ENCODE assay signal across 9 cellular contexts in the genomic region with DNA sequence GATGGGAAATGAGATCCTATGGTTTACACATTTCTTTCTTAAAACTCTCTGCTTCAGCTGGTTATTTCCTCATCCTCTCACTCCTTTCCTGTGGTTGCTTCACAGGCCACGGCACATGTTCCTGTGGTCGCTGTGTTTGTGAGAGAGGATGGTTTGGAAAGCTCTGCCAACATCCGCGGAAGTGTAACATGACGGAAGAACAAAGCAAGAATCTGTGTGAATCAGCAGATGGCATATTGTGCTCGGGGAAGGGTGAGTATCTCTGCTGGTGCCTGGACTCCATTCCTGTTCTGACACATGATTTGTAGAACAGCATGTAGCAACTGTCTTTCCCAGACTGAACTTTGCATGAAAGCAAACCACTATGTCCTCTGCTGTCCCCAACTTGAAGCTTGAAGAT.
DNase-seq lines count a peak whose midpoint lies in the region; ATAC-seq and TF ChIP-seq lines count a peak whose summit lies in the region.
"Had no signal": no experiment of that assay in that cellular context is flagged by ENCODE, and none has a peak within 500 bp of the region (broad histone marks: within the 10 kb centered on the region; RNA-seq: fewer than 3 reads in every experiment).

No MANE protein-coding gene starts in this region.

- no peaks in the 10 kb centered on the region for H3K9me3 Mint-ChIP-seq in GM23338
- H3K9me3 Mint-ChIP-seq in WTC11: peaks cover 12% of the 10 kb centered on the region

- in situ Hi-C loops in HAP-1 (cut with MboI; ENCODE audit: low sequenced_read_pairs): no loop called here

- peaks cover 10% of the 10 kb centered on the region for H3K4me1 Mint-ChIP-seq in GM23338
- peaks cover 18% of the 10 kb centered on the region for H3K4me1 Mint-ChIP-seq in WTC11

- H3K27ac Mint-ChIP-seq in GM23338 (no peak overlapping the region), WTC11 (no peak overlapping the region)

- ATAC-seq in GM23338 (no peak), foreskin keratinocyte (no peak), HG02852 (IDR thresholded peaks at IDR 0.05; ENCODE audit: unreplicated experiment) (no peak), WTC11 (no peak)

- no peak for TF ChIP-seq CTCF in GM23338 (conservative IDR thresholded peaks at IDR 0.05; ENCODE audit: low read depth in 2 of 2)
- TF ChIP-seq CTCF in foreskin keratinocyte (conservative IDR thresholded peaks at IDR 0.05): no peak
- no peak for TF ChIP-seq CTCF in WTC11 (IDR thresholded peaks at IDR 0.05)

- H3K36me3 ChIP-seq in ACC112 (ENCODE audit: insufficient read depth, low read length) (0 out of 2 replicates have a peak, but pooled peaks cover 5% of the 10 kb centered on the region), GM23338 (ENCODE audit: insufficient read depth) (no peaks in the 10 kb centered on the region), HAP-1 (replicated peaks) (no peaks in the 10 kb centered on the region)
- H3K36me3 ChIP-seq: gastrocnemius medialis had no signal

- no peaks in the 10 kb centered on the region for H3F3A ChIP-seq in GM23338 (replicated peaks; ENCODE audit: low read depth)

- no peak overlapping the region for H2AFZ ChIP-seq in ACC112 (ENCODE audit: low read length, unreplicated experiment)
- peak overlapping the region; percentile 70; the same call in 1 of the 2 replicates for H2AFZ ChIP-seq in GM23338

- H3K27ac ChIP-seq in ACC112 (ENCODE audit: low read depth, low read length): peak overlapping the region; percentile 79
- H3K27ac ChIP-seq in GM23338 (ENCODE audit: low read depth): no peak overlapping the region
- no peak overlapping the region for H3K27ac ChIP-seq in foreskin keratinocyte
- H3K27ac ChIP-seq: gastrocnemius medialis had no signal

- H3K27me3 Mint-ChIP-seq in GM23338 (ENCODE audit: insufficient read depth, low read depth, poor library complexity) (no peaks in the 10 kb centered on the region), WTC11 (ENCODE audit: low read depth) (no peaks in the 10 kb centered on the region; the same call in 1 of the 2 replicates)

- H3K4me3 Mint-ChIP-seq in GM23338: no peak overlapping the region
- H3K4me3 Mint-ChIP-seq in WTC11: no peak overlapping the region

- no peaks in the 10 kb centered on the region for H4K20me1 ChIP-seq in GM23338 (replicated peaks; ENCODE audit: insufficient read depth)

- H3K36me3 Mint-ChIP-seq in GM23338 (ENCODE audit: low read depth) (0 out of 3 replicates have a peak, but pooled peaks cover 3% of the 10 kb centered on the region), WTC11 (no peaks in the 10 kb centered on the region)

- H3K27me3 ChIP-seq in ACC112 (ENCODE audit: insufficient read depth, low read length) (no peaks in the 10 kb centered on the region), GM23338 (ENCODE audit: insufficient read depth) (no peaks in the 10 kb centered on the region), foreskin keratinocyte (no peaks in the 10 kb centered on the region), HAP-1 (ENCODE audit: low read depth) (0 out of 2 replicates have a peak, but pooled peaks cover 2% of the 10 kb centered on the region)
- H3K27me3 ChIP-seq: gastrocnemius medialis had no signal

- no peaks in the 10 kb centered on the region for H3K9me3 ChIP-seq in HAP-1
- H3K9me3 ChIP-seq: gastrocnemius medialis had no signal

- no peaks in the 10 kb centered on the region for H3K79me2 ChIP-seq in ACC112 (ENCODE audit: control insufficient read depth, insufficient read depth, low read length, unreplicated experiment)
- no peaks in the 10 kb centered on the region for H3K79me2 ChIP-seq in GM23338 (replicated peaks; ENCODE audit: insufficient read depth)

- H3K4me1 ChIP-seq in ACC112 (ENCODE audit: control insufficient read depth, insufficient read depth, low read length, unreplicated experiment): peaks cover 19% of the 10 kb centered on the region
- no peaks in the 10 kb centered on the region for H3K4me1 ChIP-seq in GM23338 (ENCODE audit: insufficient read depth)
- no peaks in the 10 kb centered on the region for H3K4me1 ChIP-seq in foreskin keratinocyte
- H3K4me1 ChIP-seq in HAP-1: no peaks in the 10 kb centered on the region
- H3K4me1 ChIP-seq: gastrocnemius medialis had no signal

- no peak overlapping the region for H3K4me2 ChIP-seq in GM23338

- H3K4me3 ChIP-seq in ACC112 (ENCODE audit: low read depth, low read length) (no peak overlapping the region), GM23338 (no peak overlapping the region), HAP-1 (no peak overlapping the region)
- H3K4me3 ChIP-seq: gastrocnemius medialis had no signal

- CTCF ChIA-PET in WTC11 (lab: Charles Lee): no interaction called here

- H3K9me2 ChIP-seq in GM23338 (ENCODE audit: insufficient read depth): peaks cover 6% of the 10 kb centered on the region; the same call in 1 of the 2 replicates

- DNase-seq in GM23338 (ENCODE audit: low spot score) (no peak), SKM-1 treated with dmso at 0.1 percent for 144 hours (lab: John Stamatoyannopoulos, UW; ENCODE audit: unreplicated experiment) (peak; percentile 96), foreskin keratinocyte (peak; percentile 40 to 67), WTC11 (ENCODE audit: low spot score) (no peak), HAP-1 (ENCODE audit: low spot score in 2 of 2) (no peak), RKO (ENCODE audit: low spot score) (no peak)

- POLR2A ChIA-PET in WTC11 (lab: Charles Lee): no interaction called here

TF ChIP-seq in GM23338, 12 proteins besides CTCF, POLR2A, EP300 and RAD21 (continues in another document):
- TF ChIP-seq, protein P1, sequence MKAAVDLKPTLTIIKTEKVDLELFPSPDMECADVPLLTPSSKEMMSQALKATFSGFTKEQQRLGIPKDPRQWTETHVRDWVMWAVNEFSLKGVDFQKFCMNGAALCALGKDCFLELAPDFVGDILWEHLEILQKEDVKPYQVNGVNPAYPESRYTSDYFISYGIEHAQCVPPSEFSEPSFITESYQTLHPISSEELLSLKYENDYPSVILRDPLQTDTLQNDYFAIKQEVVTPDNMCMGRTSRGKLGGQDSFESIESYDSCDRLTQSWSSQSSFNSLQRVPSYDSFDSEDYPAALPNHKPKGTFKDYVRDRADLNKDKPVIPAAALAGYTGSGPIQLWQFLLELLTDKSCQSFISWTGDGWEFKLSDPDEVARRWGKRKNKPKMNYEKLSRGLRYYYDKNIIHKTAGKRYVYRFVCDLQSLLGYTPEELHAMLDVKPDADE (IDR thresholded peaks at IDR 0.05): no peak
- TF ChIP-seq NANOG (IDR thresholded peaks at IDR 0.05; ENCODE audit: borderline replicate concordance): no peak
- TF ChIP-seq EZH2phosphoT487 (IDR thresholded peaks at IDR 0.05; ENCODE audit: unreplicated experiment): no peak
- no peak for TF ChIP-seq ZNF331 (CRISPR knock-in tag; IDR thresholded peaks at IDR 0.05; ENCODE audit: low read depth)

TF ChIP-seq in WTC11, 78 proteins besides CTCF, POLR2A, EP300 and RAD21 (continues in another document):
- no peak for TF ChIP-seq CBFB (CRISPR knock-in tag; IDR thresholded peaks at IDR 0.05; ENCODE audit: low read depth)
- no peak for TF ChIP-seq ZNF396 (CRISPR knock-in tag; IDR thresholded peaks at IDR 0.05; ENCODE audit: borderline replicate concordance)
- no peak for TF ChIP-seq TEAD4 (CRISPR knock-in tag; IDR thresholded peaks at IDR 0.05)
- no peak for TF ChIP-seq GABPB1 (CRISPR knock-in tag; IDR thresholded peaks at IDR 0.05)
- TF ChIP-seq, protein P2, sequence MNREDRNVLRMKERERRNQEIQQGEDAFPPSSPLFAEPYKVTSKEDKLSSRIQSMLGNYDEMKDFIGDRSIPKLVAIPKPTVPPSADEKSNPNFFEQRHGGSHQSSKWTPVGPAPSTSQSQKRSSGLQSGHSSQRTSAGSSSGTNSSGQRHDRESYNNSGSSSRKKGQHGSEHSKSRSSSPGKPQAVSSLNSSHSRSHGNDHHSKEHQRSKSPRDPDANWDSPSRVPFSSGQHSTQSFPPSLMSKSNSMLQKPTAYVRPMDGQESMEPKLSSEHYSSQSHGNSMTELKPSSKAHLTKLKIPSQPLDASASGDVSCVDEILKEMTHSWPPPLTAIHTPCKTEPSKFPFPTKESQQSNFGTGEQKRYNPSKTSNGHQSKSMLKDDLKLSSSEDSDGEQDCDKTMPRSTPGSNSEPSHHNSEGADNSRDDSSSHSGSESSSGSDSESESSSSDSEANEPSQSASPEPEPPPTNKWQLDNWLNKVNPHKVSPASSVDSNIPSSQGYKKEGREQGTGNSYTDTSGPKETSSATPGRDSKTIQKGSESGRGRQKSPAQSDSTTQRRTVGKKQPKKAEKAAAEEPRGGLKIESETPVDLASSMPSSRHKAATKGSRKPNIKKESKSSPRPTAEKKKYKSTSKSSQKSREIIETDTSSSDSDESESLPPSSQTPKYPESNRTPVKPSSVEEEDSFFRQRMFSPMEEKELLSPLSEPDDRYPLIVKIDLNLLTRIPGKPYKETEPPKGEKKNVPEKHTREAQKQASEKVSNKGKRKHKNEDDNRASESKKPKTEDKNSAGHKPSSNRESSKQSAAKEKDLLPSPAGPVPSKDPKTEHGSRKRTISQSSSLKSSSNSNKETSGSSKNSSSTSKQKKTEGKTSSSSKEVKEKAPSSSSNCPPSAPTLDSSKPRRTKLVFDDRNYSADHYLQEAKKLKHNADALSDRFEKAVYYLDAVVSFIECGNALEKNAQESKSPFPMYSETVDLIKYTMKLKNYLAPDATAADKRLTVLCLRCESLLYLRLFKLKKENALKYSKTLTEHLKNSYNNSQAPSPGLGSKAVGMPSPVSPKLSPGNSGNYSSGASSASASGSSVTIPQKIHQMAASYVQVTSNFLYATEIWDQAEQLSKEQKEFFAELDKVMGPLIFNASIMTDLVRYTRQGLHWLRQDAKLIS (CRISPR knock-in tag; IDR thresholded peaks at IDR 0.05; ENCODE audit: borderline replicate concordance): no peak
- TF ChIP-seq, protein P3, sequence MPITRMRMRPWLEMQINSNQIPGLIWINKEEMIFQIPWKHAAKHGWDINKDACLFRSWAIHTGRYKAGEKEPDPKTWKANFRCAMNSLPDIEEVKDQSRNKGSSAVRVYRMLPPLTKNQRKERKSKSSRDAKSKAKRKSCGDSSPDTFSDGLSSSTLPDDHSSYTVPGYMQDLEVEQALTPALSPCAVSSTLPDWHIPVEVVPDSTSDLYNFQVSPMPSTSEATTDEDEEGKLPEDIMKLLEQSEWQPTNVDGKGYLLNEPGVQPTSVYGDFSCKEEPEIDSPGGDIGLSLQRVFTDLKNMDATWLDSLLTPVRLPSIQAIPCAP (CRISPR knock-in tag; IDR thresholded peaks at IDR 0.05): no peak
- TF ChIP-seq, protein P4, sequence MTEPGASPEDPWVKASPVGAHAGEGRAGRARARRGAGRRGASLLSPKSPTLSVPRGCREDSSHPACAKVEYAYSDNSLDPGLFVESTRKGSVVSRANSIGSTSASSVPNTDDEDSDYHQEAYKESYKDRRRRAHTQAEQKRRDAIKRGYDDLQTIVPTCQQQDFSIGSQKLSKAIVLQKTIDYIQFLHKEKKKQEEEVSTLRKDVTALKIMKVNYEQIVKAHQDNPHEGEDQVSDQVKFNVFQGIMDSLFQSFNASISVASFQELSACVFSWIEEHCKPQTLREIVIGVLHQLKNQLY (CRISPR knock-in tag; IDR thresholded peaks at IDR 0.05): no peak
- no peak for TF ChIP-seq TCF7 (CRISPR knock-in tag; IDR thresholded peaks at IDR 0.05; ENCODE audit: low read depth)

Comparison
In these comparisons a context has a peak if more than half of its experiments do, and no peak if none do; other contexts are left out.
1. DNase-seq: peak in SKM-1 treated with dmso at 0.1 percent for 144 hours (single experiment) and foreskin keratinocyte (2 of 2); none in GM23338 (single experiment), WTC11 (single experiment), HAP-1 (0 of 2) and RKO (single experiment).